In the genomic region with DNA sequence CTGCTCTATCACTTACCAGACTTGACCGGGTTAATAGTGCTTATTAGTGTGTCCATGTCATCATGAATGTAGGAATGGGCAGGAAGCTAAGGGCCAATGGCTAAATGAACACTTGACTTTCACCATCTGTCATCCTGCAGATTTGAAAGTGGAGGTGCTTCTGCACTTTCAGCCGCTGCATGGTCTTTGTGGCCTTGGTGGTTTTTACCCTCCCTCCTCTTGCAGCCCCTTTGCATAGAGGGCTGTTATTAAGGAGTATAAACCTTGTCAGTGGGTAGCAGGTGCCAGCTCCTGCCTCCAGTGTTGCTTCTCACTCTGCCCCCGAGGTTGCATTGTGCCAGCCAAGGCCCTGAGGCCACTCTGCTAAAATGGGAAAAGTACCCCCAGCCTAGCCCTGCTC, we compare ENCODE assay signal across 15 cellular contexts.
A peak's percentile ranks its signal among the peaks of the same experiment; 100 is the strongest.
DNase-seq lines count a peak whose midpoint lies in the region; ATAC-seq and TF ChIP-seq lines count a peak whose summit lies in the region.
"Had no signal": no experiment of that assay in that cellular context is flagged by ENCODE, and none has a peak within 500 bp of the region (broad histone marks: within the 10 kb centered on the region; RNA-seq: fewer than 3 reads in every experiment).

No MANE protein-coding gene starts in this region.

- in situ Hi-C loops in ACHN (cut with HindIII; ENCODE audit: low pct_ligation_motif_present, low pct_unique_long_range_greater_than_20kb, low sequenced_read_pairs) = no loop called here

- DNase-seq in NCI-H187 treated with DMSO at 0.1 percent for 48 hours (lab: John Stamatoyannopoulos, UW) (no peak), ACHN (no peak), NCI-H2227 treated with DMSO at 0.1 percent for 48 hours (lab: John Stamatoyannopoulos, UW) (no peak), cerebellar nuclear complex (lab: John Stamatoyannopoulos, UW) (no peak)
- DNase-seq: foreskin melanocyte; GF-D8; HCEC 1CT; IMR-90; naive thymus-derived CD4-positive, alpha-beta T cell; NCI-H2081; T-helper 9 cell had no signal

- peak; percentile 72 for ATAC-seq in GM18505 (IDR thresholded peaks at IDR 0.05; ENCODE audit: unreplicated experiment)
- ATAC-seq in GM19438 (IDR thresholded peaks at IDR 0.05; ENCODE audit: low read depth, unreplicated experiment) = peak; percentile 72
- peak; percentile 77 for ATAC-seq in HG02763 (IDR thresholded peaks at IDR 0.05; ENCODE audit: unreplicated experiment)
- ATAC-seq in HG03521 (IDR thresholded peaks at IDR 0.05; ENCODE audit: unreplicated experiment) = peak; percentile 52
- ATAC-seq: naive thymus-derived CD4-positive, alpha-beta T cell had no signal

- TF ChIP-seq POLR2A in GM18505 (IDR thresholded peaks at IDR 0.05; ENCODE audit: borderline replicate concordance, extremely low read depth, insufficient read depth, insufficient read length) = no peak
